9 cellular contexts compared by ENCODE assay signal in genomic region chr11:27694992-27695391, GRCh38. TPM values are rescaled to one million over a fixed set of nuclear protein-coding genes. Genes with fewer than 3 reads are reported as not detected.
DNase-seq lines count a peak whose midpoint lies in the region; ATAC-seq, FAIRE-seq and TF ChIP-seq lines count a peak whose summit lies in the region.
"Had no signal": no experiment of that assay in that cellular context is flagged by ENCODE, and none has a peak within 500 bp of the region (broad histone marks: within the 10 kb centered on the region; RNA-seq: fewer than 3 reads in every experiment).

No MANE protein-coding gene starts in this region.

- H4K20me1 ChIP-seq in GM23338 (replicated peaks; ENCODE audit: insufficient read depth), result no peaks in the 10 kb centered on the region

- peak overlapping the region; percentile 82 for H3K4me2 ChIP-seq in GM23338

- no peak overlapping the region for H3K27ac ChIP-seq in GM23338 (ENCODE audit: low read depth)

- no peak for ATAC-seq in GM23338
- ATAC-seq in GM21528 (IDR thresholded peaks at IDR 0.05; ENCODE audit: low FRiP score, unreplicated experiment), result no peak
- no peak for ATAC-seq in HG03139 (IDR thresholded peaks at IDR 0.05; ENCODE audit: unreplicated experiment)
- no peak for ATAC-seq in GM18502 (IDR thresholded peaks at IDR 0.05; ENCODE audit: poor library complexity, unreplicated experiment)

- peaks cover 4% of the 10 kb centered on the region; the same call in 2 of the 3 replicates for H3K36me3 Mint-ChIP-seq in GM23338 (ENCODE audit: low read depth)

- H3F3A ChIP-seq in GM23338 (replicated peaks; ENCODE audit: low read depth), result no peaks in the 10 kb centered on the region

- H3K4me3 Mint-ChIP-seq in GM23338, result peak overlapping the region; percentile 38; the same call in 2 of the 3 replicates
- H3K4me3 Mint-ChIP-seq: activated B cell treated with CpG ODN at 0.5 μM for 24 hours had no signal

- no peaks in the 10 kb centered on the region for H3K9me2 ChIP-seq in GM23338 (ENCODE audit: insufficient read depth)

- H3K36me3 ChIP-seq in BE2C (no peaks in the 10 kb centered on the region), GM23338 (ENCODE audit: insufficient read depth) (no peaks in the 10 kb centered on the region)

- H3K4me1 ChIP-seq in BE2C (no peaks in the 10 kb centered on the region), GM23338 (ENCODE audit: insufficient read depth) (peaks cover 65% of the 10 kb centered on the region)

- no peak overlapping the region for H2AFZ ChIP-seq in GM23338

- H3K9me3 Mint-ChIP-seq in GM23338, result no peaks in the 10 kb centered on the region
- H3K9me3 Mint-ChIP-seq: activated B cell treated with CpG ODN at 0.5 μM for 24 hours had no signal

- DNase-seq in BE2C (no peak), GM23338 (ENCODE audit: low spot score) (peak; percentile 39), RCC 7860 (ENCODE audit: low spot score) (no peak), fibroblast of villous mesenchyme (ENCODE audit: low read depth) (no peak)
- no peak for DNase-seq in stimulated activated CD4-positive, alpha-beta T cell treated with anti-CD3 and anti-CD28 coated beads, Interleukin-2, amount 100 ng/mL, for 24 hours
- DNase-seq: activated B cell treated with CpG ODN at 0.5 μM for 24 hours had no signal

- H3K4me3 ChIP-seq in BE2C (ENCODE audit: low read depth, low read length) (no peak overlapping the region), GM23338 (peak overlapping the region; percentile 0; the same call in 1 of the 2 replicates), fibroblast of villous mesenchyme (ENCODE audit: low read depth, low read length) (no peak overlapping the region)

- H3K27me3 Mint-ChIP-seq in GM23338 (ENCODE audit: insufficient read depth, low read depth, poor library complexity), result peaks cover 4% of the 10 kb centered on the region

- H3K27me3 ChIP-seq in BE2C (peaks cover 9% of the 10 kb centered on the region), GM23338 (ENCODE audit: insufficient read depth) (no peaks in the 10 kb centered on the region)

- TF ChIP-seq CTCF in BE2C (IDR thresholded peaks at IDR 0.05; ENCODE audit: low read depth, low read length) (peak; percentile 27; the same call in 1 of the 2 replicates), GM23338 (conservative IDR thresholded peaks at IDR 0.05; ENCODE audit: low read depth in 2 of 2) (peak; percentile 57 to 62), fibroblast of villous mesenchyme (IDR thresholded peaks at IDR 0.05; ENCODE audit: insufficient read depth, low read depth, low read length) (peak; percentile 36)

- H3K27ac Mint-ChIP-seq in GM23338, result no peak overlapping the region
- H3K27ac Mint-ChIP-seq: activated B cell treated with CpG ODN at 0.5 μM for 24 hours had no signal

- peaks cover 63% of the 10 kb centered on the region for H3K4me1 Mint-ChIP-seq in GM23338

- no peaks in the 10 kb centered on the region for H3K9me3 ChIP-seq in BE2C

- FAIRE-seq in RCC 7860 (lab: Jason Lieb, UNC), result peak; percentile 77

- peaks cover 66% of the 10 kb centered on the region for H3K79me2 ChIP-seq in GM23338 (replicated peaks; ENCODE audit: insufficient read depth)

TF ChIP-seq in GM23338, 12 proteins besides CTCF, POLR2A, EP300 and RAD21:
- no peak for TF ChIP-seq ZNF331 (CRISPR knock-in tag; IDR thresholded peaks at IDR 0.05; ENCODE audit: low read depth)
- no peak for TF ChIP-seq NANOG (IDR thresholded peaks at IDR 0.05; ENCODE audit: borderline replicate concordance)
- no peak for TF ChIP-seq ETS1 (IDR thresholded peaks at IDR 0.05)
- TF ChIP-seq REST (IDR thresholded peaks at IDR 0.05; ENCODE audit: unreplicated experiment), result no peak
- TF ChIP-seq CREB1 (CRISPR knock-in tag; IDR thresholded peaks at IDR 0.05; ENCODE audit: low read depth), result no peak
- no peak for TF ChIP-seq EZH2 (IDR thresholded peaks at IDR 0.05; ENCODE audit: low read depth, unreplicated experiment)
- no peak for TF ChIP-seq JUNB (IDR thresholded peaks at IDR 0.05; ENCODE audit: unreplicated experiment)

RNA-seq across cellular contexts. Expression of gene BDNF, which starts 5.3 kb away (rescaled TPM):
- 0.73 TPM for polyA plus RNA-seq in BE2C (2012; ENCODE audit: insufficient read depth, insufficient read length, low read depth)
- total RNA-seq in GM23338 (2014; rRNA removed; shearing (Covaris generic)), result 5.1 and 6.8 TPM in 2 replicates
- polyA plus RNA-seq in GM23338 (2016; fragmentation: Nextera tagmentation; extraction: Ambion mirVana), result 4.2 and 5.2 TPM in 2 replicates
- total RNA-seq in fibroblast of villous mesenchyme, result 20.6 and 25.5 TPM in 2 replicates
- total RNA-seq: activated B cell treated with CpG ODN at 0.5 μM for 24 hours had no signal
